1 cellular context compared by ENCODE assay signal in genomic region chr17:58517928-58518609, GRCh38.
TF ChIP-seq lines count a peak whose summit lies in the region.

No MANE protein-coding gene starts in this region.

TF ChIP-seq in H1, 55 proteins besides CTCF, POLR2A, EP300 and RAD21:
- peak; percentile 90 for TF ChIP-seq KDM5A (IDR thresholded peaks at IDR 0.05; ENCODE audit: low read length)
- TF ChIP-seq CHD7 (IDR thresholded peaks at IDR 0.05; ENCODE audit: insufficient replicate concordance, low read length) = no peak
- peak; percentile 22; the same call in 1 of the 2 replicates for TF ChIP-seq TAF1 (IDR thresholded peaks at IDR 0.05; ENCODE audit: low read depth, low read length)
- peak; percentile 70; the same call in 1 of the 2 replicates for TF ChIP-seq SRF (IDR thresholded peaks at IDR 0.05; ENCODE audit: low read depth, low read length)
- TF ChIP-seq SUZ12 (IDR thresholded peaks at IDR 0.05; ENCODE audit: low read length) = no peak
- TF ChIP-seq SIRT6 (IDR thresholded peaks at IDR 0.05; ENCODE audit: low read length) = no peak
- peak; percentile 43; the same call in 1 of the 2 replicates for TF ChIP-seq POLR2AphosphoS5 (IDR thresholded peaks at IDR 0.05; ENCODE audit: low read depth, low read length)
- no peak for TF ChIP-seq TEAD4 (IDR thresholded peaks at IDR 0.05; ENCODE audit: low read depth, low read length)
- peak; percentile 51 to 95; a peak in 3 of 4 replicates for TF ChIP-seq HDAC2 (IDR thresholded peaks at IDR 0.05; ENCODE audit: borderline replicate concordance in 1 of 2, low read depth in 2 of 2, low read length in 2 of 2)
- TF ChIP-seq TBP (IDR thresholded peaks at IDR 0.05; ENCODE audit: low read depth, low read length) = peak; percentile 50; the same call in 1 of the 2 replicates
- TF ChIP-seq CHD1 (IDR thresholded peaks at IDR 0.05; ENCODE audit: low read depth, low read length) = no peak
- TF ChIP-seq GABPA (IDR thresholded peaks at IDR 0.05; ENCODE audit: borderline replicate concordance, insufficient read depth, low read length) = peak; percentile 94
- TF ChIP-seq ATF2 (IDR thresholded peaks at IDR 0.05; ENCODE audit: low read length) = peak; percentile 73; the same call in 1 of the 2 replicates
- peak; percentile 91 for TF ChIP-seq CREB1 (IDR thresholded peaks at IDR 0.05)
- TF ChIP-seq RBBP5 (IDR thresholded peaks at IDR 0.05; ENCODE audit: borderline replicate concordance, low read depth, low read length) = peak; percentile 32; the same call in 1 of the 2 replicates
- TF ChIP-seq PHF8 (conservative IDR thresholded peaks at IDR 0.05; ENCODE audit: low read depth, low read length) = 0 out of 2 replicates have a peak, but pooled peaks have one; percentile 40
- 0 out of 2 replicates have a peak, but pooled peaks have one; percentile 1 for TF ChIP-seq MAX (IDR thresholded peaks at IDR 0.05)
- TF ChIP-seq EGR1 (IDR thresholded peaks at IDR 0.05; ENCODE audit: borderline replicate concordance, low read depth, low read length) = peak; percentile 63; the same call in 1 of the 2 replicates
- no peak for TF ChIP-seq GTF2F1 (IDR thresholded peaks at IDR 0.05; ENCODE audit: borderline replicate concordance, low read depth, low read length)
- peak; percentile 94 for TF ChIP-seq SP1 (IDR thresholded peaks at IDR 0.05; ENCODE audit: low read depth, low read length)
- peak; percentile 85 for TF ChIP-seq CHD2 (IDR thresholded peaks at IDR 0.05; ENCODE audit: low read length)
- peak; percentile 93 for TF ChIP-seq SAP30 (IDR thresholded peaks at IDR 0.05; ENCODE audit: insufficient read depth, insufficient replicate concordance, low read length)
- peak; percentile 8; the same call in 1 of the 2 replicates for TF ChIP-seq JUND (IDR thresholded peaks at IDR 0.05; ENCODE audit: low read length)
- TF ChIP-seq ASH2L (IDR thresholded peaks at IDR 0.05; ENCODE audit: low read length) = peak; percentile 83
- TF ChIP-seq SIN3A (conservative IDR thresholded peaks at IDR 0.05 in 1 of 2, IDR thresholded peaks at IDR 0.05 in 1 of 2; ENCODE audit: low read depth in 1 of 2, low read length in 2 of 2) = peak; percentile 92 to 96; a peak in 3 of 4 replicates
- TF ChIP-seq NANOG (IDR thresholded peaks at IDR 0.05; ENCODE audit: insufficient read depth, low read depth, low read length, poor library complexity, severe bottlenecking) = no peak
- peak; percentile 76 for TF ChIP-seq SP2 (IDR thresholded peaks at IDR 0.05; ENCODE audit: low read length)
- no peak for TF ChIP-seq CTBP2 (IDR thresholded peaks at IDR 0.05; ENCODE audit: borderline replicate concordance, insufficient read depth, insufficient read length, low read length)
- TF ChIP-seq YY1 (IDR thresholded peaks at IDR 0.05; ENCODE audit: low read depth, low read length) = peak; percentile 33; the same call in 1 of the 2 replicates
- TF ChIP-seq CBX5 (IDR thresholded peaks at IDR 0.05; ENCODE audit: low read depth, low read length) = no peak
- no peak for TF ChIP-seq E2F6 (IDR thresholded peaks at IDR 0.05)
